ENCODE assay signal across 9 cellular contexts in the genomic region with DNA sequence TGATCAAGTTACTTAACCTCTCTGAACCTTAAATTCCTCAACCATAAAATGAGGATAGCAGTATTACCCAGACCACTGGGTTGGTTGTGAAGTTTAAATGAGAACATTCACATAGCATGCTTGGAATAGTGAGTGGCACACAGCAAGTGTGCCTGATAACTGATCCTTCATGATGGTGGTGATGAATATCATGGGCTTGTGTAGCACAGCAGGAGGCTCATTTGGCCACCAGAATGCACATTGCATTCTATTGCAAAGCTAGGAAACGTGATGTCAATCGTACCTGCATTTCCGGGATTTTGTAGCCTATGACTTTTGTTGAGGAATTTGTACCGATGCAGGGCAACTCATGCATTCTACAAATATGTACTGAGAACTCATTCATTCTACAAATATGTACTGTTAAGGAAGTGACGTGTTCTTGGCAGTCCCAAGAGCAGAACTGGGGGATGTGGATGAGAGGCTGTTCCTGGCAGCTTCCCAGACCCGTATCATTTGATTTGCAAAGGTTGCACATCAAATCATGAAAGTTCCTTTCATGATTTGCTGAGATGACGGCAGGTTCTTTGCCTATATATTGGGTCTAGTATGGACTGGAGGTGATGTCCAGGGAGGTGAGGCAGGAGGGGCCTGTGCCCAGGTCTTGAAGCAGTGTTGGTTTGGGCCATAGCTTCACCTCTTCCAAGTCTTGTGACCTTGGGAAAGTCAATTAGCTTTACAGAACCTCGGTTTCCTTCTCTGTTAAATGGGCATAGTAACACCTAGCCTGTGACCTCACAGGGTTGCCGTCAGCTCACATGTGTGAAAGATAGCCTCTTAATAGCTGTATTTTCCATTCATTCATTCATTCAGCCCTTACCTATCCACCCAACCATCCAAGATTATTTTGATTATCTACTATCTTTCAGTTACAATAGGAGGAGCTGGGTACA.
DNase-seq lines count a peak whose midpoint lies in the region; ATAC-seq and TF ChIP-seq lines count a peak whose summit lies in the region.
"Had no signal": no experiment of that assay in that cellular context is flagged by ENCODE, and none has a peak within 500 bp of the region (broad histone marks: within the 10 kb centered on the region; RNA-seq: fewer than 3 reads in every experiment).

No MANE protein-coding gene starts in this region.

- in situ Hi-C loops in Caki2 (cut with HindIII; ENCODE audit: low pct_unique_long_range_greater_than_20kb, low sequenced_read_pairs): no loop called here

- TF ChIP-seq POLR2A in Peyer's patch (IDR thresholded peaks at IDR 0.05): no peak

- no peak for TF ChIP-seq CTCF in Peyer's patch (IDR thresholded peaks at IDR 0.05)
- no peak for TF ChIP-seq CTCF in epithelial cell of esophagus (IDR thresholded peaks at IDR 0.05; ENCODE audit: insufficient read depth, low read depth, low read length, missing control alignments)
- TF ChIP-seq CTCF in omental fat pad (IDR thresholded peaks at IDR 0.05): no peak

- DNase-seq in Caki2 (ENCODE audit: low read depth): peak; percentile 82
- DNase-seq in Peyer's patch: peak in 2 of 3 donors; percentile 37 to 58
- DNase-seq in epithelial cell of esophagus (ENCODE audit: low read depth): peak; percentile 97
- no peak for DNase-seq in omental fat pad (ENCODE audit: low spot score)
- DNase-seq in CD1c-positive myeloid dendritic cell (ENCODE audit: extremely low spot score): no peak
- no peak for DNase-seq in NCI-H82 (lab: John Stamatoyannopoulos, UW)
- DNase-seq in Kasumi-1 (lab: John Stamatoyannopoulos, UW): no peak
- no peak for DNase-seq in activated CD4-positive, alpha-beta T cell treated with anti-CD3 and anti-CD28 coated beads, Interleukin-2, amount 50 U/mL, for 1 hour
- DNase-seq: NCI-H748 treated with DMSO at 0.1 percent for 48 hours had no signal

- peak; percentile 75 for ATAC-seq in omental fat pad (ENCODE audit: low FRiP score)

- H3K4me1 ChIP-seq in Peyer's patch: peaks cover 0 to 26% (median 10%) of the 10 kb centered on the region in 4 donors

- H3K4me3 ChIP-seq in Peyer's patch: no peak overlapping the region
- peak overlapping the region; percentile 18 for H3K4me3 ChIP-seq in epithelial cell of esophagus (ENCODE audit: low read length)

- no peaks in the 10 kb centered on the region for H3K36me3 ChIP-seq in Peyer's patch

- no peaks in the 10 kb centered on the region for H3K9me3 ChIP-seq in Peyer's patch

- H3K27ac ChIP-seq in Peyer's patch: peak overlapping the region in 2 of 4 donors; percentile 45 to 78

- H3K27me3 ChIP-seq in Peyer's patch: no peaks in the 10 kb centered on the region

Comparison
In these comparisons a context has a peak if more than half of its experiments do, and no peak if none do; other contexts are left out.
1. DNase-seq: peak in Caki2 (single experiment), Peyer's patch (2 of 3) and epithelial cell of esophagus (single experiment); none in omental fat pad (single experiment), CD1c-positive myeloid dendritic cell (single experiment), NCI-H82 (single experiment), Kasumi-1 (0 of 2) and activated CD4-positive, alpha-beta T cell treated with anti-CD3 and anti-CD28 coated beads, Interleukin-2, amount 50 U/mL, for 1 hour (single experiment).